ENCODE assay signal across 8 cellular contexts in genomic region chr5:177592010-177592834, GRCh38. TPM values are rescaled to one million over a fixed set of nuclear protein-coding genes. Genes with fewer than 3 reads are reported as not detected.
DNase-seq lines count a peak whose midpoint lies in the region; TF ChIP-seq lines count a peak whose summit lies in the region.

Gene TMED9 (plus strand): TSS chr5:177592203. CDS start chr5:177592215, 12 bp downstream.

- 0 to 1% methylated on average over 19 to 55 of the region's 71 CpGs for WGBS in testis, 2 donors

- DNase-seq in GF-D8 (lab: John Stamatoyannopoulos, UW) (peak; percentile 29), H4 (ENCODE audit: low spot score) (peak; percentile 85), glutamatergic neuron (peak; percentile 88), osteocyte (ENCODE audit: extremely low spot score, unreplicated experiment) (peak; percentile 95), testis (peak; percentile 91)
- peak; percentile 93 for DNase-seq in activated naive CD8-positive, alpha-beta T cell treated with anti-CD3 and anti-CD28 coated beads for 36 hours

- peak within 1 kb of the TSS; percentile 95 for H3K27ac Mint-ChIP-seq in activated naive CD8-positive, alpha-beta T cell treated with anti-CD3 and anti-CD28 coated beads for 36 hours
- H3K27ac Mint-ChIP-seq in glutamatergic neuron (ENCODE audit: unreplicated experiment) (peak within 1 kb of the TSS; percentile 97), osteocyte (ENCODE audit: unreplicated experiment) (peak within 1 kb of the TSS; percentile 98)

- H4K20me1 ChIP-seq in Loucy (ENCODE audit: insufficient read depth, low read length, poor library complexity, severe bottlenecking) (peaks cover 12% of the 10 kb centered on the region), SU-DHL-6 (ENCODE audit: low read depth, low read length) (no peaks in the 10 kb centered on the region)

- H3K4me2 ChIP-seq in Loucy (ENCODE audit: low read depth, low read length, poor library complexity, severe bottlenecking): peak within 1 kb of the TSS; percentile 74
- peak within 1 kb of the TSS; percentile 60 for H3K4me2 ChIP-seq in SU-DHL-6 (ENCODE audit: low read depth, low read length, poor library complexity, severe bottlenecking)

- peak within 1 kb of the TSS; percentile 86 for H3K4me3 ChIP-seq in Loucy (ENCODE audit: low read length, poor library complexity, severe bottlenecking)
- peak within 1 kb of the TSS; percentile 96 for H3K4me3 ChIP-seq in SU-DHL-6 (ENCODE audit: insufficient read depth, low read length, poor library complexity, severe bottlenecking)
- H3K4me3 ChIP-seq in testis: peak within 1 kb of the TSS; percentile 97 to 98

- peaks cover 21% of the 10 kb centered on the region for H3K27me3 Mint-ChIP-seq in activated naive CD8-positive, alpha-beta T cell treated with anti-CD3 and anti-CD28 coated beads for 36 hours
- H3K27me3 Mint-ChIP-seq in glutamatergic neuron (ENCODE audit: unreplicated experiment) (peaks cover 4% of the 10 kb centered on the region), osteocyte (ENCODE audit: unreplicated experiment) (peaks cover 32% of the 10 kb centered on the region)

- peak within 1 kb of the TSS; percentile 92 for H3K9ac ChIP-seq in Loucy (ENCODE audit: low read depth, low read length, poor library complexity, severe bottlenecking)
- peak within 1 kb of the TSS; percentile 96 for H3K9ac ChIP-seq in SU-DHL-6 (ENCODE audit: low read length)

- TF ChIP-seq POLR2A in testis (IDR thresholded peaks at IDR 0.05): peak; percentile 33

- H3K9me3 ChIP-seq in Loucy (ENCODE audit: insufficient read depth, low read depth, low read length): no peaks in the 10 kb centered on the region
- no peaks in the 10 kb centered on the region for H3K9me3 ChIP-seq in SU-DHL-6 (ENCODE audit: insufficient read depth, low read length)
- H3K9me3 ChIP-seq in testis: no peaks in the 10 kb centered on the region

- H3F3A ChIP-seq in Loucy (ENCODE audit: low read depth) (no peaks in the 10 kb centered on the region), SU-DHL-6 (ENCODE audit: insufficient read depth) (0 out of 2 replicates have a peak, but pooled peaks cover 4% of the 10 kb centered on the region)

- peaks cover 25% of the 10 kb centered on the region for H3K79me2 ChIP-seq in Loucy (ENCODE audit: insufficient read depth, low read length)
- peaks cover 12% of the 10 kb centered on the region for H3K79me2 ChIP-seq in SU-DHL-6 (ENCODE audit: insufficient read depth, low read length)

- H3K9me2 ChIP-seq in Loucy (replicated peaks; ENCODE audit: low read depth, low read length) (no peaks in the 10 kb centered on the region), SU-DHL-6 (replicated peaks; ENCODE audit: insufficient read depth, low read length) (no peaks in the 10 kb centered on the region)

- TF ChIP-seq CTCF in Loucy (conservative IDR thresholded peaks at IDR 0.05; ENCODE audit: low read length) (no peak), SU-DHL-6 (IDR thresholded peaks at IDR 0.05; ENCODE audit: insufficient read depth, low read length, poor library complexity, severe bottlenecking) (no peak), glutamatergic neuron (IDR thresholded peaks at IDR 0.05; ENCODE audit: partially characterized antibody, unreplicated experiment) (no peak), osteocyte (IDR thresholded peaks at IDR 0.05) (peak; percentile 11), testis (IDR thresholded peaks at IDR 0.05) (peak in 2 of 3 experiments; percentile 8 to 33)

- peak within 1 kb of the TSS; percentile 94 for H3K4me3 Mint-ChIP-seq in activated naive CD8-positive, alpha-beta T cell treated with anti-CD3 and anti-CD28 coated beads for 36 hours
- H3K4me3 Mint-ChIP-seq in glutamatergic neuron (ENCODE audit: unreplicated experiment) (peak within 1 kb of the TSS; percentile 99), osteocyte (ENCODE audit: unreplicated experiment) (peak within 1 kb of the TSS; percentile 100)

- no peaks in the 10 kb centered on the region for H3K9me3 Mint-ChIP-seq in activated naive CD8-positive, alpha-beta T cell treated with anti-CD3 and anti-CD28 coated beads for 36 hours
- peaks cover 5% of the 10 kb centered on the region for H3K9me3 Mint-ChIP-seq in glutamatergic neuron (ENCODE audit: unreplicated experiment)
- no peaks in the 10 kb centered on the region for H3K9me3 Mint-ChIP-seq in osteocyte (ENCODE audit: unreplicated experiment)

- H3K27ac ChIP-seq in SU-DHL-6 (ENCODE audit: low read depth, low read length) (peak within 1 kb of the TSS; percentile 66), testis (peak within 1 kb of the TSS; percentile 81 to 86)

- peaks cover 12% of the 10 kb centered on the region for H3K4me1 ChIP-seq in Loucy (ENCODE audit: insufficient read depth, low read length, poor library complexity, severe bottlenecking)
- H3K4me1 ChIP-seq in testis: peaks cover 14% of the 10 kb centered on the region

- H3K4me1 Mint-ChIP-seq in activated naive CD8-positive, alpha-beta T cell treated with anti-CD3 and anti-CD28 coated beads for 36 hours: peaks cover 20% of the 10 kb centered on the region
- no peaks in the 10 kb centered on the region for H3K4me1 Mint-ChIP-seq in glutamatergic neuron (ENCODE audit: low read depth, unreplicated experiment)
- peaks cover 17% of the 10 kb centered on the region for H3K4me1 Mint-ChIP-seq in osteocyte (ENCODE audit: unreplicated experiment)

- peaks cover 33% of the 10 kb centered on the region for H3K36me3 Mint-ChIP-seq in activated naive CD8-positive, alpha-beta T cell treated with anti-CD3 and anti-CD28 coated beads for 36 hours
- H3K36me3 Mint-ChIP-seq in glutamatergic neuron (ENCODE audit: unreplicated experiment) (no peaks in the 10 kb centered on the region), osteocyte (ENCODE audit: unreplicated experiment) (peaks cover 28% of the 10 kb centered on the region)

- intact Hi-C loops in testis (cut with DNase I; ENCODE audit: low total_unique reads): no loop called here

- no peaks in the 10 kb centered on the region for H3K27me3 ChIP-seq in Loucy (ENCODE audit: insufficient read depth, low read length, poor library complexity, severe bottlenecking)
- H3K27me3 ChIP-seq in SU-DHL-6 (ENCODE audit: low read length): no peaks in the 10 kb centered on the region
- H3K27me3 ChIP-seq in testis: no peaks in the 10 kb centered on the region

- H3K36me3 ChIP-seq in Loucy (ENCODE audit: insufficient read depth, low read length): no peaks in the 10 kb centered on the region; the same call in 1 of the 2 replicates
- H3K36me3 ChIP-seq in SU-DHL-6 (ENCODE audit: low read length): peaks cover 13% of the 10 kb centered on the region
- no peaks in the 10 kb centered on the region for H3K36me3 ChIP-seq in testis (ENCODE audit: low read depth, missing control alignments)

- H2AFZ ChIP-seq in Loucy (ENCODE audit: low read length): peak within 1 kb of the TSS; percentile 70
- H2AFZ ChIP-seq in SU-DHL-6 (ENCODE audit: low read depth, low read length, severe bottlenecking): peak within 1 kb of the TSS; percentile 84

RNA-seq across cellular contexts. Expression of gene TMED9, which starts in this region (rescaled TPM):
- total RNA-seq in H4 (2014; rRNA removed; shearing (Covaris generic)): 151 and 191 TPM in 2 replicates
- 100 to 1,000 TPM; 102 to 103 TPM for total RNA-seq in activated naive CD8-positive, alpha-beta T cell treated with anti-CD3 and anti-CD28 coated beads for 36 hours
- 94.6 TPM for total RNA-seq in glutamatergic neuron (ENCODE audit: unreplicated experiment)
- total RNA-seq in osteocyte: 216 and 248 TPM in 2 replicates
- 100 to 1,000 TPM; 122 to 128 TPM for total RNA-seq in testis
- 140 TPM for polyA plus RNA-seq in testis (ENCODE audit: insufficient read depth, low read depth, low replicate concordance)

Comparison
In these comparisons a context has a peak if more than half of its experiments do, and no peak if none do; other contexts are left out.
1. Peak in every context shown above with its lines: DNase-seq, H3K4me3 ChIP-seq and H3K27ac ChIP-seq.
2. DNase-seq: peak in every context shown above with its lines; median percentile 95 in osteocyte; 93 in activated naive CD8-positive, alpha-beta T cell treated with anti-CD3 and anti-CD28 coated beads for 36 hours; 91 in testis; 88 in glutamatergic neuron; 85 in H4; 29 in GF-D8.
3. CTCF ChIP-seq: peak in osteocyte (single experiment) and testis (2 of 3); none in Loucy (single experiment), SU-DHL-6 (single experiment) and glutamatergic neuron (single experiment).